Comparison of ENCODE assay signal across 36 cellular contexts in the genomic region with DNA sequence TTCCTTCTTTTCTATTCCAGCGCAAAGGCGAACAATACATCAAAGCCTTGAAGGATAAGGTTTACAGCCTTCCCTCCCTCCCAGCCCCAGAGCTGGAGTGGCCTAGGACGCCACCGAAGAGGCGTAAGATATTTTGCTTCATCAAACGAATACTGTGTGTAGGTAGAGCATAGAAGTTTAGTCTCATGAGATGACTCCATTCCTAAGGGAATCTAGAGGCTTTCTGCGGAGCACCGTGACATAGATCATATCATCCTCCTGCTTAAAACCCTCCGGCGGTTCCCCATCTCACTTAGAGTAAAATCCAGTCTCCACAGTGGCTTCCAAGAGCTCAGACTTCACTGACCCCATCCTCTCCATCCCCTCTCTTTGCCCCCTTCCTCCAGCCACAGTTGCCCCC.
"Had no signal": no experiment of that assay in that cellular context is flagged by ENCODE, and none has a peak within 500 bp of the region (broad histone marks: within the 10 kb centered on the region; RNA-seq: fewer than 3 reads in every experiment).

No MANE protein-coding gene starts in this region.

- H3K27ac Mint-ChIP-seq: activated B cell treated with CpG ODN at 0.5 μM for 24 hours; activated CD4-positive, alpha-beta memory T cell treated with anti-CD3 and anti-CD28 coated beads for 36 hours; activated CD4-positive, alpha-beta T cell treated with anti-CD3 and anti-CD28 coated beads, Interleukin-2, amount 10 ng/mL, durations not matched to agents 24 days and 14 days; activated CD8-positive, alpha-beta T cell treated with anti-CD3 and anti-CD28 coated beads for 36 hours; activated naive CD4-positive, alpha-beta T cell treated with anti-CD3 and anti-CD28 coated beads for 36 hours; activated naive CD4-positive, alpha-beta T cell treated with anti-CD3 and anti-CD28 coated beads, Interleukin-2, amount 50 U/mL, for 72 hours; activated naive CD8-positive, alpha-beta T cell treated with anti-CD3 and anti-CD28 coated beads for 36 hours; activated T-cell treated with anti-CD3 and anti-CD28 coated beads, Interleukin-2, amount 50 U/mL, for 72 hours; activated T-helper 1 cell treated with anti-CD3 and anti-CD28 coated beads, Interleukin-12 subunit alpha, Interleukin-12 subunit beta, Interleukin-2, Interleukin-4 antibody, amounts not matched to agents 30 ng/mL and 10 ng/mL and 1 ng/mL, durations not matched to agents 14 hours and 24 hours and 36 hours; activated T-helper 17 cell treated with anti-CD3 and anti-CD28 coated beads, Interleukin-2, amount 50 U/mL, for 72 hours; T-helper 1 cell treated with Interleukin-12 subunit alpha and Interleukin-12 subunit beta and Interleukin-4 antibody, amounts not matched to agents 30 μg/mL and 1 μg/mL, for 36 hours; T-helper 2 cell treated with Interferon-gamma antibody and Interleukin-4, amounts not matched to agents 5 μg/mL and 100 μg/mL, for 36 hours had no signal

- H3K36me3 ChIP-seq: adrenal gland, brain microvascular endothelial cell, cardiac muscle cell had no signal

- H3K4me3 Mint-ChIP-seq: activated B cell treated with CpG ODN at 0.5 μM for 24 hours; activated CD4-positive, alpha-beta memory T cell treated with anti-CD3 and anti-CD28 coated beads for 36 hours; activated CD4-positive, alpha-beta T cell treated with anti-CD3 and anti-CD28 coated beads, Interleukin-2, amount 10 ng/mL, durations not matched to agents 24 days and 14 days; activated CD8-positive, alpha-beta T cell treated with anti-CD3 and anti-CD28 coated beads for 36 hours; activated naive CD4-positive, alpha-beta T cell treated with anti-CD3 and anti-CD28 coated beads for 36 hours; activated naive CD8-positive, alpha-beta T cell treated with anti-CD3 and anti-CD28 coated beads for 36 hours; activated T-cell treated with anti-CD3 and anti-CD28 coated beads, Interleukin-2, amount 50 U/mL, for 4 hours; activated T-cell treated with anti-CD3 and anti-CD28 coated beads, Interleukin-2, amount 50 U/mL, for 72 hours; activated T-helper 1 cell treated with anti-CD3 and anti-CD28 coated beads, Interleukin-12 subunit alpha, Interleukin-12 subunit beta, Interleukin-2, Interleukin-4 antibody, amounts not matched to agents 30 ng/mL and 10 ng/mL and 1 ng/mL, durations not matched to agents 14 hours and 24 hours and 36 hours; activated T-helper 17 cell treated with anti-CD3 and anti-CD28 coated beads, Interleukin-2, amount 50 U/mL, for 72 hours; central memory CD8-positive, alpha-beta T cell; T-helper 1 cell treated with Interleukin-12 subunit alpha and Interleukin-12 subunit beta and Interleukin-4 antibody, amounts not matched to agents 30 μg/mL and 1 μg/mL, for 36 hours; T-helper 2 cell treated with Interferon-gamma antibody and Interleukin-4, amounts not matched to agents 5 μg/mL and 100 μg/mL, for 36 hours had no signal

- H3K9me3 Mint-ChIP-seq: activated CD4-positive, alpha-beta T cell treated with anti-CD3 and anti-CD28 coated beads, Interleukin-2, amount 10 ng/mL, durations not matched to agents 24 days and 14 days; activated T-helper 1 cell treated with anti-CD3 and anti-CD28 coated beads, Interleukin-12 subunit alpha, Interleukin-12 subunit beta, Interleukin-2, Interleukin-4 antibody, amounts not matched to agents 30 ng/mL and 10 ng/mL and 1 ng/mL, durations not matched to agents 14 hours and 24 hours and 36 hours; T-helper 1 cell treated with Interleukin-12 subunit alpha and Interleukin-12 subunit beta and Interleukin-4 antibody, amounts not matched to agents 30 μg/mL and 1 μg/mL, for 36 hours; T-helper 2 cell treated with Interferon-gamma antibody and Interleukin-4, amounts not matched to agents 5 μg/mL and 100 μg/mL, for 36 hours had no signal

- H3K4me3 ChIP-seq: adrenal gland, body of pancreas, cardiac muscle cell had no signal

- H3K9me3 ChIP-seq: adrenal gland, body of pancreas had no signal

- H3K27me3 Mint-ChIP-seq: activated B cell treated with CpG ODN at 0.5 μM for 24 hours; activated CD4-positive, alpha-beta memory T cell treated with anti-CD3 and anti-CD28 coated beads for 36 hours; activated CD4-positive, alpha-beta T cell treated with anti-CD3 and anti-CD28 coated beads, Interleukin-2, amount 10 ng/mL, durations not matched to agents 24 days and 14 days; activated CD8-positive, alpha-beta T cell treated with anti-CD3 and anti-CD28 coated beads for 36 hours; activated naive CD8-positive, alpha-beta T cell treated with anti-CD3 and anti-CD28 coated beads for 36 hours; activated T-helper 17 cell treated with anti-CD3 and anti-CD28 coated beads, Interleukin-2, amount 50 U/mL, for 72 hours; central memory CD8-positive, alpha-beta T cell had no signal

- H3K4me1 Mint-ChIP-seq: activated B cell treated with CpG ODN at 0.5 μM for 24 hours; activated CD4-positive, alpha-beta T cell treated with anti-CD3 and anti-CD28 coated beads, Interleukin-2, amount 10 ng/mL, durations not matched to agents 24 days and 14 days; activated naive CD8-positive, alpha-beta T cell treated with anti-CD3 and anti-CD28 coated beads for 36 hours had no signal

- DNase-seq: activated B cell treated with CpG ODN at 0.5 μM for 24 hours; activated CD4-positive, alpha-beta memory T cell treated with anti-CD3 and anti-CD28 coated beads for 36 hours; activated CD4-positive, alpha-beta T cell treated with anti-CD3 and anti-CD28 coated beads for 4 hours; activated CD4-positive, alpha-beta T cell treated with anti-CD3 and anti-CD28 coated beads, Interleukin-2, amount 10 ng/mL, durations not matched to agents 24 days and 14 days; activated CD4-positive, alpha-beta T cell treated with anti-CD3 and anti-CD28 coated beads, Interleukin-2, amount 50 U/mL, for 1 hour; activated CD4-positive, alpha-beta T cell treated with anti-CD3 and anti-CD28 coated beads, Interleukin-2, amount 50 U/mL, for 4 hours; activated CD4-positive, CD25-positive, alpha-beta regulatory T cell treated with anti-CD3 and anti-CD28 coated beads, Interleukin-2, amount 50 U/mL, for 72 hours; activated CD8-positive, alpha-beta memory T cell treated with anti-CD3 and anti-CD28 coated beads, Interleukin-2, amount 50 U/mL, for 4 hours; activated CD8-positive, alpha-beta T cell treated with anti-CD3 and anti-CD28 coated beads for 36 hours; activated effector memory CD4-positive, alpha-beta T cell treated with anti-CD3 and anti-CD28 coated beads, Interleukin-2, amount 50 U/mL, for 16 hours; activated gamma-delta T cell treated with Interleukin-2 at 50 U/mL for 16 hours; activated naive CD4-positive, alpha-beta T cell; activated naive CD4-positive, alpha-beta T cell treated with anti-CD3 and anti-CD28 coated beads for 36 hours; activated naive CD4-positive, alpha-beta T cell treated with anti-CD3 and anti-CD28 coated beads, Interleukin-2, amount 50 U/mL, for 16 hours; activated naive CD8-positive, alpha-beta T cell treated with anti-CD3 and anti-CD28 coated beads for 36 hours; activated T-cell treated with anti-CD3 and anti-CD28 coated beads for 4 hours; activated T-cell treated with anti-CD3 and anti-CD28 coated beads, Interleukin-2, amount 50 U/mL, for 1 hour; activated T-cell treated with anti-CD3 and anti-CD28 coated beads, Interleukin-2, amount 50 U/mL, for 4 hours; activated T-cell treated with anti-CD3 and anti-CD28 coated beads, Interleukin-2, amount 50 U/mL, for 72 hours; adrenal gland; amniotic stem cell; aorta; body of pancreas; brain microvascular endothelial cell; caudate nucleus; cerebellar nuclear complex; T-helper 1 cell; T-helper 2 cell; T-helper 9 cell had no signal

- H3K27me3 ChIP-seq: adrenal gland, body of pancreas, brain microvascular endothelial cell, cardiac muscle cell had no signal

- ATAC-seq: activated CD8-positive, alpha-beta T cell treated with anti-CD3 and anti-CD28 coated beads for 36 hours; activated naive CD4-positive, alpha-beta T cell treated with anti-CD3 and anti-CD28 coated beads, Interleukin-2, amount 50 U/mL, for 72 hours; activated T-cell treated with anti-CD3 and anti-CD28 coated beads, Interleukin-2, amount 50 U/mL, for 4 hours; activated T-cell treated with anti-CD3 and anti-CD28 coated beads, Interleukin-2, amount 50 U/mL, for 72 hours; activated T-helper 17 cell treated with anti-CD3 and anti-CD28 coated beads, Interleukin-2, amount 50 U/mL, for 72 hours; body of pancreas had no signal
